Comparison of ENCODE assay signal across 1 cellular context in the genomic region with DNA sequence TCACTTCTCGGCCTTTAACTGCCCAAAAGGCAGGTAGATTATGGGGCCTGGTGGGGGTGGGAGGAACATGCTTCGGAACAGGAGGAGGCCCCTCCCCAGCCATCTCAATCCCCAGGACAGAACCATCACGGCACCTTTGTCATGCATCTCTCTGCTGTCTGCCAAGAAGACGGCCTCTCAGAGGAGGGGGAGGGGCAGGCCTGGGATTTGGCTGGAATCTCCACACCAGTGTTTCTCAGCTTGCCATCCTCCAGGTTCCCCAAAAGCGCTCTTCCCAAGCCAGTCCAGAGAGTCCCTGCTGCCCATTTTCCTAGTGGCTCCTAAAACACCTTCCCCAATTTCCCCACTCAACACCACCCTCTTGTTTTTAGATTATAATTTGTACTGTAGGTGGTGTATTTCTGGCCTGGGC.
TF ChIP-seq lines count a peak whose summit lies in the region.

No MANE protein-coding gene starts in this region.

TF ChIP-seq in IMR-90, 13 proteins besides CTCF, POLR2A, EP300 and RAD21:
- TF ChIP-seq MXI1 (IDR thresholded peaks at IDR 0.05; ENCODE audit: borderline replicate concordance, low read depth, low read length) (no peak), CHD1 (IDR thresholded peaks at IDR 0.05; ENCODE audit: low read depth, low read length) (no peak), NFE2L2 (IDR thresholded peaks at IDR 0.05; ENCODE audit: low read depth, low read length) (no peak), MAFK (IDR thresholded peaks at IDR 0.05; ENCODE audit: low read depth, low read length) (no peak), RCOR1 (IDR thresholded peaks at IDR 0.05; ENCODE audit: insufficient replicate concordance, low read length) (no peak), FOS (IDR thresholded peaks at IDR 0.05; ENCODE audit: low read depth, low read length) (no peak)
- TF ChIP-seq, protein P1, sequence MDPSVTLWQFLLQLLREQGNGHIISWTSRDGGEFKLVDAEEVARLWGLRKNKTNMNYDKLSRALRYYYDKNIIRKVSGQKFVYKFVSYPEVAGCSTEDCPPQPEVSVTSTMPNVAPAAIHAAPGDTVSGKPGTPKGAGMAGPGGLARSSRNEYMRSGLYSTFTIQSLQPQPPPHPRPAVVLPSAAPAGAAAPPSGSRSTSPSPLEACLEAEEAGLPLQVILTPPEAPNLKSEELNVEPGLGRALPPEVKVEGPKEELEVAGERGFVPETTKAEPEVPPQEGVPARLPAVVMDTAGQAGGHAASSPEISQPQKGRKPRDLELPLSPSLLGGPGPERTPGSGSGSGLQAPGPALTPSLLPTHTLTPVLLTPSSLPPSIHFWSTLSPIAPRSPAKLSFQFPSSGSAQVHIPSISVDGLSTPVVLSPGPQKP (IDR thresholded peaks at IDR 0.05; ENCODE audit: borderline replicate concordance, low read depth, low read length): no peak
